Comparison of ENCODE assay signal across 12 cellular contexts in the genomic region with DNA sequence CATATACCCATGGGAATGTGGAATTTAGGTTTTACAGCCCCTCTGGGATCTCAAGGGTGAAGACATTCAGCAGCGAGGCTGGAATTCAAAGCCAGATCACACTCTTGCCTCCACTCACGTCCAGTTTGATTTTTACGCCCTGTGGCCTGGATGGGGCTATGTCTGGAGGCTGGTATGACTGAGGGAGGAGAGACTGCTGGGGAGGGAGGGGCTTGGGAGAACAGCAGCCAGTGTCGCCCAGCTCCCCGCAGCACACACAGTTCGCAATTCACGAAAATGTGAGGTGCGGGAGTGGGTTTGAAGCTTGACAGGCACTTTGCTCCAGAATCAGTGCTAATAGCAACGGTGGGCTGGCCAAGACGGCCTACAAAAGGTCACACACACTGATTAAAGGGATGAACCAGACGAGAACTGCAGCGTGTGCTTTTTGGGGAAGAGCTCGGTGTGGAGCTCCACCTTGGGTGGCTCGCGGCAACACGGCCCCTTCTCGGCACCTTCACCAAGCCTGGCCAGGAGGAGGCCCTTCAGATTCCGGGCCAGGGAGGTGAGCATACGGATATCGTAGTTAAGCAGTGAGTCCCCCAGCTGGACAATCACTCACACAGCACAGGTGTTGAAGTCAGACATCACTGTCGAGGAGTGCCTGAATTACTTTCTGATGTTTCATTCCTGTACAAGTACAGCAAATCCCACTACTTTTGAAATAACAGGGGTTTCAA. TPM values are rescaled to one million over a fixed set of nuclear protein-coding genes. Genes with fewer than 3 reads are reported as not detected.
DNase-seq lines count a peak whose midpoint lies in the region; ATAC-seq and TF ChIP-seq lines count a peak whose summit lies in the region.
"Had no signal": no experiment of that assay in that cellular context is flagged by ENCODE, and none has a peak within 500 bp of the region (broad histone marks: within the 10 kb centered on the region; RNA-seq: fewer than 3 reads in every experiment).

No MANE protein-coding gene starts in this region.

- H3K4me3 ChIP-seq in lower lobe of right lung: no peak overlapping the region
- H3K4me3 ChIP-seq in aorta (ENCODE audit: low read length in 2 of 2): peak overlapping the region in 1 of 2 donors; percentile 5

- peaks cover 40% of the 10 kb centered on the region for H3K4me1 ChIP-seq in lower lobe of right lung
- H3K4me1 ChIP-seq in aorta (ENCODE audit: control insufficient read depth in 1 of 2, insufficient read depth in 2 of 2, low read length in 2 of 2): peaks cover 0 to 8% of the 10 kb centered on the region in 2 donors

- no peak for TF ChIP-seq CTCF in lower lobe of right lung (IDR thresholded peaks at IDR 0.05)

- ATAC-seq in lower lobe of right lung (peak; percentile 40 to 66), aorta (ENCODE audit: low FRiP score) (peak; percentile 63), HG02763 (IDR thresholded peaks at IDR 0.05; ENCODE audit: unreplicated experiment) (no peak)
- ATAC-seq: activated T-helper 17 cell treated with anti-CD3 and anti-CD28 coated beads, Interleukin-2, amount 50 U/mL, for 72 hours; T-cell had no signal

- H3K36me3 ChIP-seq in lower lobe of right lung (peaks cover 26% of the 10 kb centered on the region), aorta (ENCODE audit: control insufficient read depth in 1 of 2, insufficient read depth in 2 of 2, low read length in 1 of 2) (peaks cover 0 to 1% of the 10 kb centered on the region in 2 donors)

- H3K9me3 ChIP-seq in lower lobe of right lung: no peaks in the 10 kb centered on the region
- no peaks in the 10 kb centered on the region for H3K9me3 ChIP-seq in aorta (ENCODE audit: control insufficient read depth, low read length)

- no peaks in the 10 kb centered on the region for H3K27me3 ChIP-seq in lower lobe of right lung (ENCODE audit: low read depth)
- H3K27me3 ChIP-seq in aorta (ENCODE audit: control insufficient read depth in 1 of 2, insufficient read depth in 2 of 2, low read length in 1 of 2): no peaks in the 10 kb centered on the region

- peak; percentile 18 for DNase-seq in NCI-H82 (lab: John Stamatoyannopoulos, UW)
- DNase-seq in NCI-H82 treated with DMSO at 0.1 percent for 48 hours (lab: John Stamatoyannopoulos, UW; ENCODE audit: unreplicated experiment): no peak
- DNase-seq in glomerular visceral epithelial cell (ENCODE audit: extremely low spot score): peak; percentile 51
- no peak for DNase-seq in lower lobe of right lung
- DNase-seq in aorta: no peak
- no peak for DNase-seq in NCI-H2107 (lab: John Stamatoyannopoulos, UW)
- DNase-seq in SIG-M5 treated with dmso at 0.1 percent for 504 hours (lab: John Stamatoyannopoulos, UW; ENCODE audit: unreplicated experiment): no peak
- DNase-seq: 8988T, hypothalamus, T-cell had no signal

- intact Hi-C loops in lower lobe of right lung (cut with DNase I) (no loop called here), aorta (cut with DNase I) (no loop called here)

- H3K27ac ChIP-seq in lower lobe of right lung (no peak overlapping the region), aorta (ENCODE audit: low read depth in 1 of 2, low read length in 2 of 2) (peak overlapping the region in 1 of 2 donors; percentile 81)

- 32 to 40% methylated on average over 21 of the region's 21 CpGs for WGBS in aorta, 2 donors

RNA-seq across cellular contexts. Expression of a gene that starts 16.4 kb away (rescaled TPM):
- 35.0 TPM for total RNA-seq in lower lobe of right lung
- total RNA-seq in aorta: 10 to 100 TPM; 47.3 to 56.6 TPM
- polyA plus RNA-seq in aorta: 10 to 100 TPM; 11.4 to 12.6 TPM

Comparison
In these comparisons a context has a peak if more than half of its experiments do, and no peak if none do; other contexts are left out.
1. DNase-seq: peak in NCI-H82 (single experiment) and glomerular visceral epithelial cell (single experiment); none in NCI-H82 treated with DMSO at 0.1 percent for 48 hours (single experiment), lower lobe of right lung (single experiment), aorta (0 of 2), NCI-H2107 (single experiment) and SIG-M5 treated with dmso at 0.1 percent for 504 hours (single experiment).